Comparison of ENCODE assay signal across 15 cellular contexts in genomic region chr6:56689663-56690062, GRCh38. TPM values are rescaled to one million over a fixed set of nuclear protein-coding genes. Genes with fewer than 3 reads are reported as not detected.
DNase-seq lines count a peak whose midpoint lies in the region; ATAC-seq and TF ChIP-seq lines count a peak whose summit lies in the region.
"Had no signal": no experiment of that assay in that cellular context is flagged by ENCODE, and none has a peak within 500 bp of the region (broad histone marks: within the 10 kb centered on the region; RNA-seq: fewer than 3 reads in every experiment).

No MANE protein-coding gene starts in this region.

- no peaks in the 10 kb centered on the region for H3K27me3 Mint-ChIP-seq in Calu3 (ENCODE audit: unreplicated experiment)
- H3K27me3 Mint-ChIP-seq in T-helper 17 cell: no peaks in the 10 kb centered on the region
- H3K27me3 Mint-ChIP-seq in activated T-cell treated with anti-CD3 and anti-CD28 coated beads, Interleukin-2, amount 50 U/mL, for 24 hours: no peaks in the 10 kb centered on the region

- H3K27ac Mint-ChIP-seq in Calu3 (ENCODE audit: unreplicated experiment): peak overlapping the region; percentile 84
- no peak overlapping the region for H3K27ac Mint-ChIP-seq in T-helper 17 cell
- no peak overlapping the region for H3K27ac Mint-ChIP-seq in activated T-cell treated with anti-CD3 and anti-CD28 coated beads, Interleukin-2, amount 50 U/mL, for 24 hours

- BruUV-seq in Calu3 (replicated peaks; lab: Mats Ljungman, UMichigan): no TSS peak

- TF ChIP-seq EP300 in suprapubic skin (IDR thresholded peaks at IDR 0.05): no peak

- DNase-seq in Calu3 (no peak), brain microvascular endothelial cell (no peak), ACHN (no peak), T-helper 17 cell (no peak), suprapubic skin (ENCODE audit: low spot score in 2 of 2) (no peak)
- no peak for DNase-seq in activated T-cell treated with anti-CD3 and anti-CD28 coated beads, Interleukin-2, amount 50 U/mL, for 24 hours
- DNase-seq: activated CD4-positive, CD25-positive, alpha-beta regulatory T cell; activated T-cell treated with anti-CD3 and anti-CD28 coated beads for 4 hours; adrenal gland; DND-41; hippocampal formation; NCI-H2081 treated with DMSO at 0.1 percent for 48 hours had no signal

- CTCF ChIA-PET in Calu3 (lab: Charles Lee): interaction anchor here (1.2 to 2.5 kb wide), 3 partner anchors 8 to 37 kb away, joined by 4 to 9 read pairs (median 5); no protein-coding TSS in a partner anchor

- H3K36me3 ChIP-seq in brain microvascular endothelial cell (replicated peaks): no peaks in the 10 kb centered on the region
- H3K36me3 ChIP-seq in mucosa of rectum (ENCODE audit: control insufficient read depth in 2 of 2, insufficient read depth in 2 of 2, low read length in 2 of 2): no peaks in the 10 kb centered on the region
- H3K36me3 ChIP-seq in suprapubic skin: no peaks in the 10 kb centered on the region
- H3K36me3 ChIP-seq: adrenal gland had no signal

- H3K9me3 Mint-ChIP-seq in Calu3 (ENCODE audit: low read depth, unreplicated experiment): no peaks in the 10 kb centered on the region
- no peaks in the 10 kb centered on the region for H3K9me3 Mint-ChIP-seq in activated T-cell treated with anti-CD3 and anti-CD28 coated beads, Interleukin-2, amount 50 U/mL, for 24 hours

- WGBS in suprapubic skin: 87% methylated on average over 1 of the region's 1 CpG

- TF ChIP-seq CTCF in Calu3 (IDR thresholded peaks at IDR 0.05; ENCODE audit: unreplicated experiment): no peak
- TF ChIP-seq CTCF in brain microvascular endothelial cell (IDR thresholded peaks at IDR 0.05; ENCODE audit: low read depth, low read length, missing control alignments): no peak
- TF ChIP-seq CTCF in suprapubic skin (IDR thresholded peaks at IDR 0.05): no peak

- H3K4me1 Mint-ChIP-seq in Calu3 (ENCODE audit: low read depth, unreplicated experiment): peaks cover 59% of the 10 kb centered on the region
- H3K4me1 Mint-ChIP-seq in T-helper 17 cell: peaks cover 2% of the 10 kb centered on the region
- no peaks in the 10 kb centered on the region for H3K4me1 Mint-ChIP-seq in activated T-cell treated with anti-CD3 and anti-CD28 coated beads, Interleukin-2, amount 50 U/mL, for 24 hours (ENCODE audit: low read depth)

- no peaks in the 10 kb centered on the region for H3K9me3 ChIP-seq in mucosa of rectum (ENCODE audit: control insufficient read depth in 2 of 2, low read length in 2 of 2)
- no peaks in the 10 kb centered on the region for H3K9me3 ChIP-seq in T-helper 17 cell (ENCODE audit: control insufficient read depth, low read length, poor library complexity, severe bottlenecking)
- H3K9me3 ChIP-seq in suprapubic skin: no peaks in the 10 kb centered on the region
- H3K9me3 ChIP-seq: adrenal gland had no signal

- no peak overlapping the region for H3K4me3 ChIP-seq in brain microvascular endothelial cell (ENCODE audit: low read depth, low read length)
- H3K4me3 ChIP-seq in mucosa of rectum (ENCODE audit: low read length in 2 of 2): peak overlapping the region; percentile 59 to 72
- H3K4me3 ChIP-seq in suprapubic skin: no peak overlapping the region
- H3K4me3 ChIP-seq: SK-N-MC had no signal

- H3K9ac ChIP-seq in mucosa of rectum (ENCODE audit: low read depth in 1 of 2, low read length in 2 of 2): peak overlapping the region in 1 of 2 donors; percentile 63

- peak overlapping the region; percentile 38 for H3K27ac ChIP-seq in brain microvascular endothelial cell
- H3K27ac ChIP-seq in mucosa of rectum (ENCODE audit: low read depth in 2 of 2, low read length in 2 of 2): peak overlapping the region; percentile 52 to 90
- no peak overlapping the region for H3K27ac ChIP-seq in suprapubic skin
- H3K27ac ChIP-seq: SK-N-MC had no signal

- H3K4me1 ChIP-seq in mucosa of rectum (ENCODE audit: control insufficient read depth in 2 of 2, insufficient read depth in 2 of 2, low read length in 2 of 2) (peaks cover under 1 to 30% of the 10 kb centered on the region in 2 donors), suprapubic skin (peaks cover 22% of the 10 kb centered on the region)

- H3K27me3 ChIP-seq in brain microvascular endothelial cell (replicated peaks) (no peaks in the 10 kb centered on the region), mucosa of rectum (ENCODE audit: control insufficient read depth in 2 of 2, insufficient read depth in 2 of 2, low read length in 2 of 2) (no peaks in the 10 kb centered on the region), suprapubic skin (no peaks in the 10 kb centered on the region)
- H3K27me3 ChIP-seq: adrenal gland had no signal

- H3K36me3 Mint-ChIP-seq in Calu3 (ENCODE audit: insufficient read depth, unreplicated experiment) (peaks cover 46% of the 10 kb centered on the region), T-helper 17 cell (ENCODE audit: low read depth) (no peaks in the 10 kb centered on the region)
- no peaks in the 10 kb centered on the region for H3K36me3 Mint-ChIP-seq in activated T-cell treated with anti-CD3 and anti-CD28 coated beads, Interleukin-2, amount 50 U/mL, for 24 hours (ENCODE audit: low read depth)

- TF ChIP-seq POLR2A in suprapubic skin (IDR thresholded peaks at IDR 0.05): no peak

- in situ Hi-C loops in brain microvascular endothelial cell (cut with HindIII; ENCODE audit: low pct_ligation_motif_present, low sequenced_read_pairs): no loop called here
- in situ Hi-C loops in ACHN (cut with HindIII; ENCODE audit: low pct_ligation_motif_present, low pct_unique_long_range_greater_than_20kb, low sequenced_read_pairs): no loop called here

- intact Hi-C loops in Calu3 (cut with micrococcal nuclease; ENCODE audit: unreplicated experiment): no loop called here

- H3K4me3 Mint-ChIP-seq in Calu3 (ENCODE audit: low read depth, unreplicated experiment) (peak overlapping the region; percentile 71), T-helper 17 cell (no peak overlapping the region)
- H3K4me3 Mint-ChIP-seq in activated T-cell treated with anti-CD3 and anti-CD28 coated beads, Interleukin-2, amount 50 U/mL, for 24 hours: no peak overlapping the region

- ATAC-seq in HG02642 (IDR thresholded peaks at IDR 0.05; ENCODE audit: poor library complexity, unreplicated experiment) (peak; percentile 19), T-helper 17 cell (no peak)

RNA-seq across cellular contexts. Expression of gene DST, which starts 47.0 kb away (rescaled TPM):
- total RNA-seq in Calu3 (2022) (177 and 212 TPM in 2 replicates), T-helper 17 cell (10 to 100 TPM; 12.6 to 29.6 TPM), suprapubic skin (1,000 to 10,000 TPM in 1 of 4 donors, 100 to 1,000 TPM in 3; 637 to 1,048 (median 751) TPM)

Comparison
In these comparisons a context has a peak if more than half of its experiments do, and no peak if none do; other contexts are left out.
1. H3K4me3 ChIP-seq: peak in mucosa of rectum (2 of 2); none in brain microvascular endothelial cell (single experiment) and suprapubic skin (single experiment).